8 cellular contexts compared by ENCODE assay signal in the genomic region with DNA sequence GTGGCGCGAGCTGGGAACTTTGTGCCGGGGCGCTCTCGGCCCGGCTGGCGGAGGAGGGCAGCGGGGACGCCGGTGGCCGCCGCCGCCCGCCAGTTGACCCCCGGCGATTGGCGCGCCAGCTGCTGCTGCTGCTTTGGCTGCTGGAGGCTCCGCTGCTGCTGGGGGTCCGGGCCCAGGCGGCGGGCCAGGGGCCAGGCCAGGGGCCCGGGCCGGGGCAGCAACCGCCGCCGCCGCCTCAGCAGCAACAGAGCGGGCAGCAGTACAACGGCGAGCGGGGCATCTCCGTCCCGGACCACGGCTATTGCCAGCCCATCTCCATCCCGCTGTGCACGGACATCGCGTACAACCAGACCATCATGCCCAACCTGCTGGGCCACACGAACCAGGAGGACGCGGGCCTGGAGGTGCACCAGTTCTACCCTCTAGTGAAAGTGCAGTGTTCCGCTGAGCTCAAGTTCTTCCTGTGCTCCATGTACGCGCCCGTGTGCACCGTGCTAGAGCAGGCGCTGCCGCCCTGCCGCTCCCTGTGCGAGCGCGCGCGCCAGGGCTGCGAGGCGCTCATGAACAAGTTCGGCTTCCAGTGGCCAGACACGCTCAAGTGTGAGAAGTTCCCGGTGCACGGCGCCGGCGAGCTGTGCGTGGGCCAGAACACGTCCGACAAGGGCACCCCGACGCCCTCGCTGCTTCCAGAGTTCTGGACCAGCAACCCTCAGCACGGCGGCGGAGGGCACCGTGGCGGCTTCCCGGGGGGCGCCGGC. TPM values are rescaled to one million over a fixed set of nuclear protein-coding genes. Genes with fewer than 3 reads are reported as not detected.
DNase-seq lines count a peak whose midpoint lies in the region; ATAC-seq, FAIRE-seq and TF ChIP-seq lines count a peak whose summit lies in the region.

No MANE protein-coding gene starts in this region.

- WGBS in ovary, 3 donors: 0 to 1% (median 0%) methylated on average over 13 to 78 of the region's 78 CpGs

- H3K9me3 ChIP-seq in ovary: no peaks in the 10 kb centered on the region

- H3K27ac ChIP-seq in C4-2B (peak overlapping the region; percentile 98), ovary (peak overlapping the region; percentile 80 to 97)

- peaks cover 30% of the 10 kb centered on the region for H3K27me3 Mint-ChIP-seq in activated naive CD8-positive, alpha-beta T cell

- no peaks in the 10 kb centered on the region for H3K36me3 Mint-ChIP-seq in activated naive CD8-positive, alpha-beta T cell

- TF ChIP-seq POLR2A in ovary (IDR thresholded peaks at IDR 0.05): no peak
- TF ChIP-seq POLR2A in H54 (IDR thresholded peaks at IDR 0.05; ENCODE audit: low read depth, low read length): no peak; the same call in 1 of the 2 replicates

- TF ChIP-seq CTCF in C4-2B (conservative IDR thresholded peaks at IDR 0.05) (peak; percentile 14), ovary (IDR thresholded peaks at IDR 0.05) (peak in 1 of 3 donors; percentile 3)

- H3K4me3 Mint-ChIP-seq in activated naive CD8-positive, alpha-beta T cell: peak overlapping the region; percentile 82

- H3K27ac Mint-ChIP-seq in activated naive CD8-positive, alpha-beta T cell: no peak overlapping the region

- ATAC-seq in GM18873 (IDR thresholded peaks at IDR 0.05; ENCODE audit: low FRiP score, unreplicated experiment): peak; percentile 29
- ATAC-seq in HG03066 (IDR thresholded peaks at IDR 0.05; ENCODE audit: low read depth, unreplicated experiment): peak; percentile 30

- H3K9me3 Mint-ChIP-seq in activated naive CD8-positive, alpha-beta T cell (ENCODE audit: low read depth): no peaks in the 10 kb centered on the region

- H3K4me1 ChIP-seq in ovary (ENCODE audit: insufficient read depth): peaks cover 9% of the 10 kb centered on the region

- intact Hi-C loops in cardiac septum (cut with DNase I): loop anchor here (2.0 to 10.0 kb wide), 4 partner anchors 180 to 610 kb away; no protein-coding TSS in a partner anchor
- intact Hi-C loops in ovary (cut with DNase I): loop anchor here in 2 of 4 donors (10.0 kb wide), 1 partner anchor 180 kb away; no protein-coding TSS in a partner anchor

- no peaks in the 10 kb centered on the region for H3K27me3 ChIP-seq in ovary

- H3K4me3 ChIP-seq in ovary: peak overlapping the region; percentile 95

- no peaks in the 10 kb centered on the region for H3K36me3 ChIP-seq in ovary

- peaks cover 15% of the 10 kb centered on the region for H3K4me1 Mint-ChIP-seq in activated naive CD8-positive, alpha-beta T cell (ENCODE audit: low read depth)

- peak; percentile 9 for DNase-seq in NCI-H2196 treated with DMSO at 0.1 percent for 48 hours (lab: John Stamatoyannopoulos, UW; ENCODE audit: unreplicated experiment)
- DNase-seq in cardiac septum (ENCODE audit: low spot score): peak; percentile 77
- DNase-seq in ovary: peak; percentile 54 to 71 (median 60)
- DNase-seq in H54 (ENCODE audit: insufficient read length, low spot score): no peak

- TF ChIP-seq EP300 in ovary (IDR thresholded peaks at IDR 0.05): no peak

- no peak for FAIRE-seq in H54 (lab: Jason Lieb, UNC)

RNA-seq across cellular contexts. Expression of a gene that starts 0.9 kb away (rescaled TPM):
- 23.1 TPM for total RNA-seq in cardiac septum
- 10 to 100 TPM; 11.8 to 33.6 (median 21.8) TPM for total RNA-seq in ovary
- polyA plus RNA-seq in ovary: 10 to 100 TPM; 18.9 to 19.0 TPM
